Comparison of ENCODE assay signal across 20 cellular contexts in the genomic region with DNA sequence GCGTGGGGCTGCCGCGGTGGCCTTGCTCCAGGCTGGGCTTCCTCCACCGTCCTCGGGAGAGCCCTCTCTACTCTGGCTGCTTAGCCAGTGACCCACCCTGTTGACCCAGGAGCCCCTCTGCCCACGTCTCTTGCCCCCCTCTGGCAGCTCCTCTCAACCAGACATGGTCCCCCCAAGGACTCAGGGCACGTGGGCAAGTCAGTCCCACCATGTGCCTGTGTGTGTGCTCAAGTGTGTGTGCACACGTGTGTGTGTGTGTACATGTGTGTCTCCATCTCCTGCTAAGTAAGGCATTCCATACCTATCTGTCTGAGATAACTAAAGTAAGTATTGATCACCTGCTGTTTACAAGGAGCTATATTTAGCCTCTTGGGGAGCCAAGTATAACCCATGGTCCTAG.
"Had no signal": no experiment of that assay in that cellular context is flagged by ENCODE, and none has a peak within 500 bp of the region (broad histone marks: within the 10 kb centered on the region; RNA-seq: fewer than 3 reads in every experiment).

No MANE protein-coding gene starts in this region.

- H3K27me3 ChIP-seq: Peyer's patch, SJCRH30 had no signal

- H3K9me3 ChIP-seq: Peyer's patch, SJCRH30 had no signal

- DNase-seq: Karpas-422, KG1, MM.1S, NCI-H1105, NCI-H1417, NCI-H1436 treated with DMSO at 0.1 percent for 48 hours, NCI-H1694 treated with DMSO at 0.1 percent for 48 hours, NCI-H1930, NCI-H2081, NCI-H2107, NCI-H2227 treated with DMSO at 0.1 percent for 48 hours, NCI-H524, NCI-H69, NCI-H774, PC-9, Peyer's patch, SHP77 treated with DMSO at 0.1 percent for 48 hours, SJCRH30 had no signal

- ATAC-seq: Right ventricle myocardium inferior, SK-N-SH treated with all-trans-retinoic acid at 6 μM for 48 hours had no signal

- H3K4me3 ChIP-seq: PC-9, Peyer's patch, SJCRH30 had no signal

- H3K36me3 ChIP-seq: Peyer's patch, SJCRH30 had no signal
